Comparison of ENCODE assay signal across 16 cellular contexts in genomic region chr19:38078302-38078930, GRCh38.
A peak's percentile ranks its signal among the peaks of the same experiment; 100 is the strongest.
DNase-seq lines count a peak whose midpoint lies in the region; ATAC-seq and TF ChIP-seq lines count a peak whose summit lies in the region.
"Had no signal": no experiment of that assay in that cellular context is flagged by ENCODE, and none has a peak within 500 bp of the region (broad histone marks: within the 10 kb centered on the region; RNA-seq: fewer than 3 reads in every experiment).

No MANE protein-coding gene starts in this region.

- no peaks in the 10 kb centered on the region for H3K9me2 ChIP-seq in GM23248 (ENCODE audit: insufficient read depth)

- H4K20me1 ChIP-seq in GM23248 (ENCODE audit: insufficient read depth): no peaks in the 10 kb centered on the region

- H3K4me2 ChIP-seq in GM23248 (ENCODE audit: unreplicated experiment): no peak overlapping the region

- H3F3A ChIP-seq in GM23248 (ENCODE audit: insufficient read depth): peaks cover 20% of the 10 kb centered on the region

- H3K36me3 ChIP-seq in WERI-Rb-1: peaks cover 17% of the 10 kb centered on the region
- H3K36me3 ChIP-seq in thymus (ENCODE audit: control insufficient read depth, insufficient read depth): peaks cover 18% of the 10 kb centered on the region
- H3K36me3 ChIP-seq in GM23248 (ENCODE audit: low read depth): no peaks in the 10 kb centered on the region

- H3K36me3 Mint-ChIP-seq in HFFc6 (ENCODE audit: low read depth) (peaks cover 17% of the 10 kb centered on the region), memory B cell (peaks cover 29% of the 10 kb centered on the region)

- H3K4me1 ChIP-seq in thymus (ENCODE audit: control insufficient read depth, insufficient read depth, low read length): no peaks in the 10 kb centered on the region
- H3K4me1 ChIP-seq in GM23248 (ENCODE audit: insufficient read depth): peaks cover 7% of the 10 kb centered on the region

- H3K9ac ChIP-seq in GM23248: no peak overlapping the region
- H3K9ac ChIP-seq: BLaER1 had no signal

- H3K9me3 ChIP-seq in WERI-Rb-1 (ENCODE audit: severe bottlenecking) (no peaks in the 10 kb centered on the region), thymus (ENCODE audit: control insufficient read depth) (no peaks in the 10 kb centered on the region), GM23248 (ENCODE audit: low read depth) (no peaks in the 10 kb centered on the region)
- H3K9me3 ChIP-seq: BLaER1 had no signal

- H3K4me3 Mint-ChIP-seq in HFFc6 (no peak overlapping the region), memory B cell (no peak overlapping the region)

- H3K9me3 Mint-ChIP-seq in HFFc6 (no peaks in the 10 kb centered on the region), memory B cell (no peaks in the 10 kb centered on the region)

- H3K27me3 ChIP-seq in WERI-Rb-1 (ENCODE audit: insufficient read depth, low read depth, severe bottlenecking): no peaks in the 10 kb centered on the region
- no peaks in the 10 kb centered on the region for H3K27me3 ChIP-seq in thymus (ENCODE audit: control insufficient read depth, insufficient read depth)
- no peaks in the 10 kb centered on the region for H3K27me3 ChIP-seq in GM23248 (replicated peaks; ENCODE audit: insufficient read depth)
- H3K27me3 ChIP-seq: BLaER1 had no signal

- ATAC-seq in memory B cell (ENCODE audit: low read depth) (no peak), GM19397 (IDR thresholded peaks at IDR 0.05; ENCODE audit: unreplicated experiment) (no peak), HG03095 (IDR thresholded peaks at IDR 0.05; ENCODE audit: unreplicated experiment) (no peak)

- TF ChIP-seq CTCF in HFFc6 (IDR thresholded peaks at IDR 0.05) (no peak), WERI-Rb-1 (IDR thresholded peaks at IDR 0.05; ENCODE audit: low read depth, low read length) (no peak)

- no peak overlapping the region for H2AFZ ChIP-seq in GM23248

- WGBS in thymus: 98% methylated on average over 15 of the region's 15 CpGs
- 95% methylated on average over 15 of the region's 15 CpGs for WGBS in GM23248 (ENCODE audit: low coverage in 1 of 2, low lambda C conversion rate in 2 of 2, missing lambda C conversion rate in 2 of 2), 2 experiments

- H3K27ac Mint-ChIP-seq in HFFc6: peak overlapping the region; percentile 93
- peak overlapping the region; percentile 77 for H3K27ac Mint-ChIP-seq in memory B cell

- peaks cover 31% of the 10 kb centered on the region for H3K4me1 Mint-ChIP-seq in HFFc6 (ENCODE audit: low read depth)
- peaks cover 24% of the 10 kb centered on the region for H3K4me1 Mint-ChIP-seq in memory B cell

- H3K27ac ChIP-seq in WERI-Rb-1: peak overlapping the region; percentile 47; the same call in 1 of the 2 replicates
- peak overlapping the region; percentile 25 for H3K27ac ChIP-seq in thymus (ENCODE audit: low read depth)
- H3K27ac ChIP-seq in GM23248: no peak overlapping the region
- H3K27ac ChIP-seq: BLaER1 had no signal

- in situ Hi-C loops in GM23248 (cut with MboI): loop anchor here (25.0 kb wide), 1 partner anchor 166 kb away; the partner anchor contains the start of genes SIPA1L3 and WDR87

- peaks cover 7% of the 10 kb centered on the region; the same call in 1 of the 2 replicates for H3K79me2 ChIP-seq in GM23248 (ENCODE audit: insufficient read depth)

- H3K4me3 ChIP-seq in WERI-Rb-1 (ENCODE audit: low read depth, low read length): no peak overlapping the region
- no peak overlapping the region for H3K4me3 ChIP-seq in thymus (ENCODE audit: low read length)
- no peak overlapping the region for H3K4me3 ChIP-seq in GM23248
- H3K4me3 ChIP-seq: BLaER1 had no signal

- DNase-seq in HFFc6 (no peak), WERI-Rb-1 (no peak), memory B cell (ENCODE audit: low spot score in 2 of 2) (no peak), GM23248 (no peak), RPMI8226 (no peak)
- DNase-seq: NCI-H1048; NCI-H146; NCI-H2107; NCI-H226; NCI-H526 treated with DMSO at 0.1 percent for 48 hours; NK-92 treated with Interleukin-12 subunit alpha and Interleukin-12 subunit beta, amount 100 ng/mL, for 24 hours; OCI-M1 had no signal

- peaks cover 6% of the 10 kb centered on the region for H3K27me3 Mint-ChIP-seq in HFFc6 (ENCODE audit: insufficient read depth)
- no peaks in the 10 kb centered on the region for H3K27me3 Mint-ChIP-seq in memory B cell
